ENCODE assay signal across 8 cellular contexts in genomic region chr4:139665079-139665689, GRCh38. TPM values are rescaled to one million over a fixed set of nuclear protein-coding genes. Genes with fewer than 3 reads are reported as not detected.
A peak's percentile ranks its signal among the peaks of the same experiment; 100 is the strongest.
DNase-seq lines count a peak whose midpoint lies in the region; ATAC-seq and TF ChIP-seq lines count a peak whose summit lies in the region.

No MANE protein-coding gene starts in this region.

- H3K9me3 Mint-ChIP-seq in activated T-cell treated with anti-CD3 and anti-CD28 coated beads, Interleukin-2, amount 50 U/mL, for 4 hours, result no peaks in the 10 kb centered on the region
- H3K9me3 Mint-ChIP-seq in activated naive CD8-positive, alpha-beta T cell (ENCODE audit: low read depth), result no peaks in the 10 kb centered on the region

- H3K27me3 Mint-ChIP-seq in activated T-cell treated with anti-CD3 and anti-CD28 coated beads, Interleukin-2, amount 50 U/mL, for 4 hours (ENCODE audit: low read depth), result no peaks in the 10 kb centered on the region
- no peaks in the 10 kb centered on the region for H3K27me3 Mint-ChIP-seq in activated naive CD8-positive, alpha-beta T cell

- H3K27me3 ChIP-seq in kidney epithelial cell (ENCODE audit: control insufficient read depth, insufficient read depth, low read length) (no peaks in the 10 kb centered on the region), transverse colon (no peaks in the 10 kb centered on the region)

- no peak for TF ChIP-seq POLR2A in transverse colon (IDR thresholded peaks at IDR 0.05)

- WGBS in transverse colon (ENCODE audit: low coverage in 1 of 2), 2 donors, result 24 to 66% methylated on average over 4 to 10 of the region's 10 CpGs

- no peaks in the 10 kb centered on the region for H3K9me3 ChIP-seq in transverse colon

- peak overlapping the region; percentile 72 for H3K27ac Mint-ChIP-seq in activated naive CD8-positive, alpha-beta T cell

- H3K4me3 Mint-ChIP-seq in activated T-cell treated with anti-CD3 and anti-CD28 coated beads, Interleukin-2, amount 50 U/mL, for 4 hours, result peak overlapping the region; percentile 79
- H3K4me3 Mint-ChIP-seq in activated naive CD8-positive, alpha-beta T cell, result peak overlapping the region; percentile 94

- no peak for TF ChIP-seq EP300 in transverse colon (IDR thresholded peaks at IDR 0.05; ENCODE audit: low read depth)

- H3K27ac ChIP-seq in transverse colon, result peak overlapping the region; percentile 85 to 90 (median 88)

- intact Hi-C loops in transverse colon (cut with DNase I; ENCODE audit: low total_unique reads), result no loop called here

- H3K36me3 Mint-ChIP-seq in activated T-cell treated with anti-CD3 and anti-CD28 coated beads, Interleukin-2, amount 50 U/mL, for 4 hours (ENCODE audit: insufficient read depth), result no peaks in the 10 kb centered on the region
- no peaks in the 10 kb centered on the region for H3K36me3 Mint-ChIP-seq in activated naive CD8-positive, alpha-beta T cell

- H3K4me1 ChIP-seq in transverse colon, result peaks cover 7 to 52% (median 31%) of the 10 kb centered on the region in 4 donors

- no peak for DNase-seq in activated T-cell treated with anti-CD3 and anti-CD28 coated beads, Interleukin-2, amount 50 U/mL, for 4 hours
- DNase-seq in activated T-cell treated with anti-CD3 and anti-CD28 coated beads for 4 hours (no peak), kidney epithelial cell (ENCODE audit: low read depth) (no peak), transverse colon (no peak), NCI-H2081 treated with DMSO at 0.1 percent for 48 hours (lab: John Stamatoyannopoulos, UW) (no peak), LoVo (ENCODE audit: low spot score) (no peak), middle frontal gyrus (ENCODE audit: extremely low spot score, low spot score) (no peak)

- H3K4me1 Mint-ChIP-seq in activated T-cell treated with anti-CD3 and anti-CD28 coated beads, Interleukin-2, amount 50 U/mL, for 4 hours (ENCODE audit: low read depth), result peaks cover 11% of the 10 kb centered on the region
- peaks cover 20% of the 10 kb centered on the region for H3K4me1 Mint-ChIP-seq in activated naive CD8-positive, alpha-beta T cell (ENCODE audit: low read depth)

- H3K36me3 ChIP-seq in kidney epithelial cell (ENCODE audit: control insufficient read depth, insufficient read depth, low read length), result no peaks in the 10 kb centered on the region
- H3K36me3 ChIP-seq in transverse colon, result no peaks in the 10 kb centered on the region

- H3K4me3 ChIP-seq in kidney epithelial cell (ENCODE audit: low read depth, low read length) (peak overlapping the region; percentile 59), transverse colon (peak overlapping the region in 3 of 4 donors; percentile 45 to 54 (median 47))

- in situ Hi-C loops in transverse colon (cut with MboI; ENCODE audit: low pct_ligation_motif_present in 1 of 4, low pct_unique_long_range_greater_than_20kb in 1 of 4, low sequenced_read_pairs in 3 of 4), result no loop called here

- ATAC-seq in activated T-cell treated with anti-CD3 and anti-CD28 coated beads, Interleukin-2, amount 50 U/mL, for 4 hours, result no peak

- no peak for TF ChIP-seq CTCF in kidney epithelial cell (IDR thresholded peaks at IDR 0.05; ENCODE audit: insufficient read depth, low read length, poor library complexity, severe bottlenecking)
- no peak for TF ChIP-seq CTCF in transverse colon (IDR thresholded peaks at IDR 0.05)

RNA-seq across cellular contexts. Expression of gene MGST2, which starts 0.4 kb away (rescaled TPM):
- 1 to 10 TPM; 1.5 to 2.2 (median 1.8) TPM for total RNA-seq in activated T-cell treated with anti-CD3 and anti-CD28 coated beads, Interleukin-2, amount 50 U/mL, for 4 hours
- total RNA-seq in kidney epithelial cell (29.8 and 35.8 TPM in 2 replicates), transverse colon (10 to 100 TPM in 3 of 4 donors, 1 to 10 TPM in 1; 3.4 to 91.5 (median 39.4) TPM)
